Comparison of ENCODE assay signal across 8 cellular contexts in genomic region chr19:8209111-8209964, GRCh38. TPM values are rescaled to one million over a fixed set of nuclear protein-coding genes. Genes with fewer than 3 reads are reported as not detected.
DNase-seq lines count a peak whose midpoint lies in the region; ATAC-seq and TF ChIP-seq lines count a peak whose summit lies in the region.

TSS of gene CERS4 (plus strand) at chr19:8209370. CDS start at chr19:8251077, 41,707 bp downstream.

- DNase-seq in DMS 273 (lab: John Stamatoyannopoulos, UW; ENCODE audit: unreplicated experiment) (peak; percentile 87), DMS 273 treated with DMSO at 0.1 percent for 48 hours (lab: John Stamatoyannopoulos, UW) (no peak), NCI-H82 (lab: John Stamatoyannopoulos, UW) (peak; percentile 92), activated T-cell treated with anti-CD3 and anti-CD28 coated beads for 4 hours (peak; percentile 72), epithelial cell of proximal tubule (ENCODE audit: low read depth) (no peak), mucosa of gallbladder (ENCODE audit: low spot score) (peak; percentile 40)
- peak; percentile 70 for DNase-seq in stimulated activated CD8-positive, alpha-beta memory T cell treated with anti-CD3 and anti-CD28 coated beads, Interleukin-4, amount 100 ng/mL, for 24 hours (ENCODE audit: low read depth)

- peak; percentile 76 for ATAC-seq in HG02885 (IDR thresholded peaks at IDR 0.05; ENCODE audit: poor library complexity, unreplicated experiment)

- peak within 1 kb of the TSS; percentile 74 for H3K4me3 ChIP-seq in epithelial cell of proximal tubule (ENCODE audit: low read depth, low read length)

- no peak for TF ChIP-seq CTCF in epithelial cell of proximal tubule (conservative IDR thresholded peaks at IDR 0.05; ENCODE audit: low read depth, low read length)

RNA-seq across cellular contexts. Expression of gene CERS4, which starts in this region (rescaled TPM):
- 3.8 and 24.5 TPM in 2 replicates for total RNA-seq in epithelial cell of proximal tubule
- total RNA-seq in mucosa of gallbladder = 20.7 TPM

Comparison
In these comparisons a context has a peak if more than half of its experiments do, and no peak if none do; other contexts are left out.
1. DNase-seq: peak in DMS 273 (single experiment), NCI-H82 (single experiment), activated T-cell treated with anti-CD3 and anti-CD28 coated beads for 4 hours (single experiment), mucosa of gallbladder (single experiment) and stimulated activated CD8-positive, alpha-beta memory T cell treated with anti-CD3 and anti-CD28 coated beads, Interleukin-4, amount 100 ng/mL, for 24 hours (single experiment); none in DMS 273 treated with DMSO at 0.1 percent for 48 hours (single experiment) and epithelial cell of proximal tubule (single experiment).